1 cellular context compared by ENCODE assay signal in the genomic region with DNA sequence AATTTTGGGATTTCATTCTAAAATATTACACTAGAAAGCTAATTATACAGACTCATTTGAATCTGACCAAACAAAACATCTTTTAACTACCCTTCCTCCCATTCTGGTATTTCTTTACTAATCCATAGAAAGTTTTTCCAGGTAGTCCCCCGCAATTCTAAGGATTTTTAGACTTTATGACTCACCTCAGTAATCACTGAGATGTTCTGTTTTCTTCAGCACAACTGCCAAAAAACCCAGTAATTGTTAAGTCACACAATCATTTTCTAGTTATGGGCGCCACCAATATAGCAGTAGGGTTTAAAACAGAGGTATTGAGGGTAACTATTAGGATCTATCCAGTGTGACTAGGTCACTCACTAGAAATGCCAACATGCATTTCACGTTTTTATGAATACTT.
TF ChIP-seq lines count a peak whose summit lies in the region.

No MANE protein-coding gene starts in this region.

TF ChIP-seq in GM23338, 12 proteins besides CTCF, POLR2A, EP300 and RAD21 (continued from another document):
- TF ChIP-seq, protein P1, sequence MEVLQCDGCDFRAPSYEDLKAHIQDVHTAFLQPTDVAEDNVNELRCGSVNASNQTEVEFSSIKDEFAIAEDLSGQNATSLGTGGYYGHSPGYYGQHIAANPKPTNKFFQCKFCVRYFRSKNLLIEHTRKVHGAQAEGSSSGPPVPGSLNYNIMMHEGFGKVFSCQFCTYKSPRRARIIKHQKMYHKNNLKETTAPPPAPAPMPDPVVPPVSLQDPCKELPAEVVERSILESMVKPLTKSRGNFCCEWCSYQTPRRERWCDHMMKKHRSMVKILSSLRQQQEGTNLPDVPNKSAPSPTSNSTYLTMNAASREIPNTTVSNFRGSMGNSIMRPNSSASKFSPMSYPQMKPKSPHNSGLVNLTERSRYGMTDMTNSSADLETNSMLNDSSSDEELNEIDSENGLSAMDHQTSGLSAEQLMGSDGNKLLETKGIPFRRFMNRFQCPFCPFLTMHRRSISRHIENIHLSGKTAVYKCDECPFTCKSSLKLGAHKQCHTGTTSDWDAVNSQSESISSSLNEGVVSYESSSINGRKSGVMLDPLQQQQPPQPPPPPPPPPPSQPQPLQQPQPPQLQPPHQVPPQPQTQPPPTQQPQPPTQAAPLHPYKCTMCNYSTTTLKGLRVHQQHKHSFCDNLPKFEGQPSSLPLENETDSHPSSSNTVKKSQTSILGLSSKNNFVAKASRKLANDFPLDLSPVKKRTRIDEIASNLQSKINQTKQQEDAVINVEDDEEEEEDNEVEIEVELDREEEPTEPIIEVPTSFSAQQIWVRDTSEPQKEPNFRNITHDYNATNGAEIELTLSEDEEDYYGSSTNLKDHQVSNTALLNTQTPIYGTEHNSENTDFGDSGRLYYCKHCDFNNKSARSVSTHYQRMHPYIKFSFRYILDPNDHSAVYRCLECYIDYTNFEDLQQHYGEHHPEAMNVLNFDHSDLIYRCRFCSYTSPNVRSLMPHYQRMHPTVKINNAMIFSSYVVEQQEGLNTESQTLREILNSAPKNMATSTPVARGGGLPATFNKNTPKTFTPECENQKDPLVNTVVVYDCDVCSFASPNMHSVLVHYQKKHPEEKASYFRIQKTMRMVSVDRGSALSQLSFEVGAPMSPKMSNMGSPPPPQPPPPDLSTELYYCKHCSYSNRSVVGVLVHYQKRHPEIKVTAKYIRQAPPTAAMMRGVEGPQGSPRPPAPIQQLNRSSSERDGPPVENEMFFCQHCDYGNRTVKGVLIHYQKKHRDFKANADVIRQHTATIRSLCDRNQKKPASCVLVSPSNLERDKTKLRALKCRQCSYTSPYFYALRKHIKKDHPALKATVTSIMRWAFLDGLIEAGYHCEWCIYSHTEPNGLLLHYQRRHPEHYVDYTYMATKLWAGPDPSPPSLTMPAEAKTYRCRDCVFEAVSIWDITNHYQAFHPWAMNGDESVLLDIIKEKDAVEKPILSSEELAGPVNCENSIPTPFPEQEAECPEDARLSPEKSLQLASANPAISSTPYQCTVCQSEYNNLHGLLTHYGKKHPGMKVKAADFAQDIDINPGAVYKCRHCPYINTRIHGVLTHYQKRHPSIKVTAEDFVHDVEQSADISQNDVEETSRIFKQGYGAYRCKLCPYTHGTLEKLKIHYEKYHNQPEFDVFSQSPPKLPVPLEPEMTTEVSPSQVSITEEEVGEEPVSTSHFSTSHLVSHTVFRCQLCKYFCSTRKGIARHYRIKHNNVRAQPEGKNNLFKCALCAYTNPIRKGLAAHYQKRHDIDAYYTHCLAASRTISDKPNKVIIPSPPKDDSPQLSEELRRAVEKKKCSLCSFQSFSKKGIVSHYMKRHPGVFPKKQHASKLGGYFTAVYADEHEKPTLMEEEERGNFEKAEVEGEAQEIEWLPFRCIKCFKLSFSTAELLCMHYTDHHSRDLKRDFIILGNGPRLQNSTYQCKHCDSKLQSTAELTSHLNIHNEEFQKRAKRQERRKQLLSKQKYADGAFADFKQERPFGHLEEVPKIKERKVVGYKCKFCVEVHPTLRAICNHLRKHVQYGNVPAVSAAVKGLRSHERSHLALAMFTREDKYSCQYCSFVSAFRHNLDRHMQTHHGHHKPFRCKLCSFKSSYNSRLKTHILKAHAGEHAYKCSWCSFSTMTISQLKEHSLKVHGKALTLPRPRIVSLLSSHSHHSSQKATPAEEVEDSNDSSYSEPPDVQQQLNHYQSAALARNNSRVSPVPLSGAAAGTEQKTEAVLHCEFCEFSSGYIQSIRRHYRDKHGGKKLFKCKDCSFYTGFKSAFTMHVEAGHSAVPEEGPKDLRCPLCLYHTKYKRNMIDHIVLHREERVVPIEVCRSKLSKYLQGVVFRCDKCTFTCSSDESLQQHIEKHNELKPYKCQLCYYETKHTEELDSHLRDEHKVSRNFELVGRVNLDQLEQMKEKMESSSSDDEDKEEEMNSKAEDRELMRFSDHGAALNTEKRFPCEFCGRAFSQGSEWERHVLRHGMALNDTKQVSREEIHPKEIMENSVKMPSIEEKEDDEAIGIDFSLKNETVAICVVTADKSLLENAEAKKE (CRISPR knock-in tag; IDR thresholded peaks at IDR 0.05): no peak
- TF ChIP-seq ZNF114 (CRISPR knock-in tag; IDR thresholded peaks at IDR 0.05): no peak
- TF ChIP-seq EZH2 (IDR thresholded peaks at IDR 0.05; ENCODE audit: low read depth, unreplicated experiment): no peak
- TF ChIP-seq ZNF331 (CRISPR knock-in tag; IDR thresholded peaks at IDR 0.05; ENCODE audit: low read depth): no peak
- no peak for TF ChIP-seq NANOG (IDR thresholded peaks at IDR 0.05; ENCODE audit: borderline replicate concordance)
- TF ChIP-seq JUNB (IDR thresholded peaks at IDR 0.05; ENCODE audit: unreplicated experiment): no peak
- no peak for TF ChIP-seq STAT1 (IDR thresholded peaks at IDR 0.05; ENCODE audit: unreplicated experiment)
